Comparison of ENCODE assay signal across 25 cellular contexts in genomic region chr6:18117136-18117535, GRCh38. TPM values are rescaled to one million over a fixed set of nuclear protein-coding genes. Genes with fewer than 3 reads are reported as not detected.
DNase-seq lines count a peak whose midpoint lies in the region; FAIRE-seq and TF ChIP-seq lines count a peak whose summit lies in the region.
"Had no signal": no experiment of that assay in that cellular context is flagged by ENCODE, and none has a peak within 500 bp of the region (broad histone marks: within the 10 kb centered on the region; RNA-seq: fewer than 3 reads in every experiment).

No MANE protein-coding gene starts in this region.

- H3K4me2 ChIP-seq in BLaER1: peak overlapping the region; percentile 50
- H3K4me2 ChIP-seq in trophoblast cell (ENCODE audit: low read length): no peak overlapping the region
- H3K4me2 ChIP-seq: A549 had no signal

- H2BK120ac ChIP-seq in trophoblast cell (ENCODE audit: insufficient read depth, low read length, poor library complexity): no peak overlapping the region

- no peak overlapping the region for H3K4me3 ChIP-seq in BLaER1
- no peak overlapping the region for H3K4me3 ChIP-seq in bronchial epithelial cell (ENCODE audit: low read depth, low read length)
- no peak overlapping the region for H3K4me3 ChIP-seq in trophoblast cell (ENCODE audit: low read depth, low read length)
- H3K4me3 ChIP-seq: A549, GM12878, HAP-1 had no signal

- H3K4me3 Mint-ChIP-seq in immature natural killer cell: no peak overlapping the region
- H3K4me3 Mint-ChIP-seq: HFFc6 had no signal

- peaks cover 11% of the 10 kb centered on the region for H3K4me1 ChIP-seq in BLaER1
- peaks cover 1 to 2% of the 10 kb centered on the region in 2 experiments for H3K4me1 ChIP-seq in trophoblast cell (ENCODE audit: control insufficient read depth in 1 of 2, insufficient read depth in 2 of 2, low read length in 2 of 2)
- H3K4me1 ChIP-seq: BE2C, HAP-1 had no signal

- H3K27me3 Mint-ChIP-seq in immature natural killer cell (ENCODE audit: low read depth in 3 of 3): peaks cover 0 to 11% (median 2%) of the 10 kb centered on the region in 3 donors

- H3K4ac ChIP-seq in trophoblast cell (ENCODE audit: low read depth, low read length): no peak overlapping the region

- no peaks in the 10 kb centered on the region for H3K79me1 ChIP-seq in trophoblast cell (ENCODE audit: low read length)

- no peaks in the 10 kb centered on the region for H3K9me3 Mint-ChIP-seq in immature natural killer cell
- H3K9me3 Mint-ChIP-seq: HFFc6 had no signal

- H3K36me3 Mint-ChIP-seq in immature natural killer cell: peaks cover 0 to 4% (median 0%) of the 10 kb centered on the region in 3 donors
- H3K36me3 Mint-ChIP-seq: CD4-positive, alpha-beta memory T cell had no signal

- peaks cover 13 to 23% of the 10 kb centered on the region in 2 donors for H3K4me1 Mint-ChIP-seq in immature natural killer cell

- H3K79me2 ChIP-seq in trophoblast cell (ENCODE audit: control insufficient read depth, insufficient read depth, low read length, poor library complexity): no peaks in the 10 kb centered on the region

- H3K14ac ChIP-seq in trophoblast cell (ENCODE audit: low read length): no peak overlapping the region

- H2AFZ ChIP-seq in trophoblast cell (ENCODE audit: insufficient read depth, low read length, poor library complexity): no peak overlapping the region

- no peak overlapping the region for H3K18ac ChIP-seq in trophoblast cell (ENCODE audit: low read length)

- TF ChIP-seq CTCF in bronchial epithelial cell (IDR thresholded peaks at IDR 0.05; ENCODE audit: insufficient read depth, low read length, severe bottlenecking): no peak

- H4K91ac ChIP-seq in trophoblast cell (ENCODE audit: low read depth, low read length): no peak overlapping the region

- DNase-seq in DMS 273 treated with DMSO at 0.1 percent for 48 hours (lab: John Stamatoyannopoulos, UW): peak; percentile 27
- DNase-seq in bronchial epithelial cell (ENCODE audit: low read depth): peak; percentile 10
- peak; percentile 70 to 87 for DNase-seq in trophoblast cell
- DNase-seq in occipital lobe (lab: John Stamatoyannopoulos, UW): no peak
- DNase-seq in immature natural killer cell: no peak
- DNase-seq in NCI-H1417 (lab: John Stamatoyannopoulos, UW): no peak
- DNase-seq: 8988T; ACHN; AML-193; BE2C; C1 segment of cervical spinal cord; Calu3; CD4-positive, alpha-beta memory T cell; COR-L47; DMS79; EL; GDM1; GOT3; HFFc6 had no signal

- H3K36me3 ChIP-seq in BLaER1 (0 out of 2 replicates have a peak, but pooled peaks cover 1% of the 10 kb centered on the region), bronchial epithelial cell (ENCODE audit: control insufficient read depth, insufficient read depth, low read length) (no peaks in the 10 kb centered on the region), trophoblast cell (ENCODE audit: control insufficient read depth in 1 of 2, insufficient read depth in 2 of 2, low read length in 2 of 2) (no peaks in the 10 kb centered on the region)
- H3K36me3 ChIP-seq: BE2C, HAP-1 had no signal

- no peak overlapping the region for H4K12ac ChIP-seq in trophoblast cell (ENCODE audit: low read depth, low read length)

- H3K23ac ChIP-seq in trophoblast cell (ENCODE audit: low read length): no peak overlapping the region

- H4K8ac ChIP-seq in trophoblast cell (ENCODE audit: low read depth, low read length): no peak overlapping the region

- no peak for FAIRE-seq in bronchial epithelial cell (lab: Jason Lieb, UNC)
- FAIRE-seq: A549, GM12878, GM18507, H54 had no signal

- no peaks in the 10 kb centered on the region for H4K20me1 ChIP-seq in BLaER1

- H3K27me3 ChIP-seq in BLaER1 (no peaks in the 10 kb centered on the region), bronchial epithelial cell (ENCODE audit: control insufficient read depth, insufficient read depth, low read length) (no peaks in the 10 kb centered on the region), trophoblast cell (ENCODE audit: insufficient read depth, low read length) (no peaks in the 10 kb centered on the region)
- H3K27me3 ChIP-seq: BE2C had no signal

- H3K27ac ChIP-seq in BLaER1: no peak overlapping the region
- no peak overlapping the region for H3K27ac ChIP-seq in trophoblast cell (ENCODE audit: low read depth, low read length)
- H3K27ac ChIP-seq: A549 had no signal

- H3K9me3 ChIP-seq in BLaER1 (peaks cover 7% of the 10 kb centered on the region), trophoblast cell (ENCODE audit: insufficient read depth, low read depth, low read length) (no peaks in the 10 kb centered on the region)
- H3K9me3 ChIP-seq: BE2C, HAP-1 had no signal

- H3K9ac ChIP-seq in BLaER1 (no peak overlapping the region), trophoblast cell (ENCODE audit: low read length) (no peak overlapping the region)

- H2BK5ac ChIP-seq in trophoblast cell (ENCODE audit: low read depth, low read length, poor library complexity): no peak overlapping the region

- H3K27ac Mint-ChIP-seq in immature natural killer cell: no peak overlapping the region
- H3K27ac Mint-ChIP-seq: CD4-positive, alpha-beta memory T cell; HFFc6 had no signal

- no CpG with 5 or more reads among the region's 5 CpGs for WGBS in trophoblast cell (ENCODE audit: extremely low coverage, insufficient coverage, insufficient read length)

- no peak overlapping the region for H2BK12ac ChIP-seq in trophoblast cell (ENCODE audit: low read length)

- H2AK5ac ChIP-seq in trophoblast cell (ENCODE audit: low read length): no peak overlapping the region

RNA-seq across cellular contexts. Expression of gene NHLRC1, which starts 5.3 kb away (rescaled TPM):
- total RNA-seq in bronchial epithelial cell (1.6 and 1.8 TPM in 2 replicates), occipital lobe (2.8 TPM)
- 0.12 and 0.15 TPM in 2 replicates for polyA plus RNA-seq in trophoblast cell (2013)
- polyA plus RNA-seq in immature natural killer cell: 1 to 10 TPM; 1.1 to 4.4 (median 1.6) TPM

RNA-seq across cellular contexts. Expression of gene TPMT, which starts 37.7 kb away (rescaled TPM):
- total RNA-seq in bronchial epithelial cell (18.2 and 35.7 TPM in 2 replicates), occipital lobe (7.8 TPM)
- polyA plus RNA-seq in trophoblast cell (2013): 12.5 and 12.9 TPM in 2 replicates
- polyA plus RNA-seq in immature natural killer cell: 10 to 100 TPM; 20.6 to 24.8 (median 24.0) TPM

RNA-seq across cellular contexts. Expression of gene KDM1B, which starts 38.1 kb away (rescaled TPM):
- total RNA-seq in bronchial epithelial cell (21.1 and 34.1 TPM in 2 replicates), occipital lobe (47.4 TPM)
- polyA plus RNA-seq in trophoblast cell (2013): 13.5 and 14.0 TPM in 2 replicates
- polyA plus RNA-seq in immature natural killer cell: 1 to 10 TPM in 1 of 3 donors, under 1 TPM in 2; 0.05 to 1.3 (median 0.83) TPM

Comparison
In these comparisons a context has a peak if more than half of its experiments do, and no peak if none do; other contexts are left out.
1. DNase-seq: peak in DMS 273 treated with DMSO at 0.1 percent for 48 hours (single experiment), bronchial epithelial cell (single experiment) and trophoblast cell (2 of 2); none in occipital lobe (single experiment), immature natural killer cell (0 of 3) and NCI-H1417 (0 of 3).